ENCODE assay signal across 1 cellular context in the genomic region with DNA sequence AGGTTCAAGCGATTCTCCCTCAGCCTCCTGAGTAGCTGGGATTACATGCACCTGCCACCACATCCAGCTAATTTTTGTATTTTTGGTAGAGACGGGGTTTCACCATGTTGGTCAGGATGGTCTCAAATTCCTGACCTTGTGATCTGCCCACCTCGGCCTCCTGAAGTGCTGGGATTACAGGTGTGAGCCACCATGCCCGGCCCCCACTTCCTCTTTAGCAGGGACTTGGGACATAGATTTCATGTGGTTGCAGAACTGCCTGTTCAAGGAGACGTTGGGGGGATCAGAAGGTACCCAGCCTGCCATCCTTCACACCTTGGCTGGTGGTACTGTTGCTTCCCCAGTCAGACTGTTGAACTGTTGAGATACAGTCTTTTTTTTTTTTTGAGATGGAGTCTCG.
A peak's percentile ranks its signal among the peaks of the same experiment; 100 is the strongest.
TF ChIP-seq lines count a peak whose summit lies in the region.

No MANE protein-coding gene starts in this region.

TF ChIP-seq in K562, 482 proteins besides CTCF, POLR2A, EP300 and RAD21:
- 0 out of 2 replicates have a peak, but pooled peaks have one; percentile 39 for TF ChIP-seq SPI1 (IDR thresholded peaks at IDR 0.05; ENCODE audit: borderline replicate concordance, low read depth, low read length)
